Comparison of ENCODE assay signal across 22 cellular contexts in the genomic region with DNA sequence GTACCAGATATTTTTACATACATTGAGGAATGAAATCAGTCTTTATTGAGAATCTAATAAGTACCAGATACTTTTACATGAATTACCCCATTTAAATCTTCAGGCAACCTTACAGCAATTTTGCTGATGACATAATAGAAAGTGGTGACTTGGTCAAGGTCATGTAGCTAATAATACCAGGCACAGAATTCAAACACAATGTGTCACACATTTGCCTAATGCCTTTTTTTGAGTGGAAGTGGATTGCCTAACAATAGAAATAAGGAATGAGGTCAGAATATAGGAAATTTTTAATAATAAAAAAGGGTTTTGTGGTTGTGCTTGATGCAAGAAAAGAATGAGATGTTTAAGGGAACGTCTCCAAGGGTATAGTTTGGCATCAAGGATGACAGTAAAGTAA.
DNase-seq lines count a peak whose midpoint lies in the region; ATAC-seq, FAIRE-seq and TF ChIP-seq lines count a peak whose summit lies in the region.
"Had no signal": no experiment of that assay in that cellular context is flagged by ENCODE, and none has a peak within 500 bp of the region (broad histone marks: within the 10 kb centered on the region; RNA-seq: fewer than 3 reads in every experiment).

No MANE protein-coding gene starts in this region.

- no peak overlapping the region for H3K4me3 ChIP-seq in GM23248
- no peak overlapping the region for H3K4me3 ChIP-seq in astrocyte (ENCODE audit: insufficient read depth, low read depth, low read length)
- H3K4me3 ChIP-seq in fibroblast of the aortic adventitia (ENCODE audit: low read depth, low read length), result no peak overlapping the region
- H3K4me3 ChIP-seq in small intestine (ENCODE audit: low read depth in 1 of 2, low read length in 2 of 2), result no peak overlapping the region
- H3K4me3 ChIP-seq: esophagus muscularis mucosa, heart left ventricle, pancreas, suprapubic skin had no signal

- no peak overlapping the region for H3K27ac Mint-ChIP-seq in astrocyte (ENCODE audit: unreplicated experiment)
- no peak overlapping the region for H3K27ac Mint-ChIP-seq in activated naive CD8-positive, alpha-beta T cell treated with anti-CD3 and anti-CD28 coated beads, Interleukin-2, amount 50 U/mL, for 24 hours
- H3K27ac Mint-ChIP-seq: activated naive CD4-positive, alpha-beta T cell treated with anti-CD3 and anti-CD28 coated beads, Interleukin-2, amount 50 U/mL, for 24 hours; CD8-positive, alpha-beta memory T cell; nephron; stimulated activated effector memory CD8-positive, alpha-beta T cell treated with anti-CD3 and anti-CD28 coated beads, Interleukin-12 subunit alpha, Interleukin-12 subunit beta, amount 100 ng/mL, for 72 hours had no signal

- in situ Hi-C loops in GM23248 (cut with MboI), result no loop called here

- ATAC-seq in activated naive CD8-positive, alpha-beta T cell treated with anti-CD3 and anti-CD28 coated beads, Interleukin-2, amount 50 U/mL, for 24 hours, result no peak
- ATAC-seq: heart left ventricle; left ventricle myocardium superior; pancreas; sciatic nerve; stimulated activated effector memory CD8-positive, alpha-beta T cell treated with anti-CD3 and anti-CD28 coated beads, Interleukin-12 subunit alpha, Interleukin-12 subunit beta, amount 100 ng/mL, for 72 hours had no signal

- peaks cover 4% of the 10 kb centered on the region for H3K27me3 Mint-ChIP-seq in astrocyte (ENCODE audit: low read depth, unreplicated experiment)
- peaks cover 6% of the 10 kb centered on the region for H3K27me3 Mint-ChIP-seq in activated naive CD8-positive, alpha-beta T cell treated with anti-CD3 and anti-CD28 coated beads, Interleukin-2, amount 50 U/mL, for 24 hours
- H3K27me3 Mint-ChIP-seq: activated naive CD4-positive, alpha-beta T cell treated with anti-CD3 and anti-CD28 coated beads, Interleukin-2, amount 50 U/mL, for 24 hours; CD8-positive, alpha-beta memory T cell had no signal

- no peak overlapping the region for H2AFZ ChIP-seq in GM23248
- H2AFZ ChIP-seq in astrocyte (ENCODE audit: low read depth, low read length), result no peak overlapping the region

- peak; percentile 90 for DNase-seq in GM23248
- peak; percentile 65 for DNase-seq in astrocyte (ENCODE audit: low read depth)
- peak; percentile 66 for DNase-seq in fibroblast of the aortic adventitia (ENCODE audit: low read depth)
- no peak for DNase-seq in urothelium cell line (ENCODE audit: low spot score)
- DNase-seq in activated naive CD8-positive, alpha-beta T cell treated with anti-CD3 and anti-CD28 coated beads, Interleukin-2, amount 50 U/mL, for 24 hours, result no peak
- DNase-seq in small intestine, result no peak
- DNase-seq in NCI-H2227 treated with DMSO at 0.1 percent for 48 hours (lab: John Stamatoyannopoulos, UW), result no peak
- DNase-seq: activated CD4-positive, alpha-beta T cell treated with anti-CD3 and anti-CD28 coated beads for 4 hours; CD8-positive, alpha-beta memory T cell; effector memory CD4-positive, alpha-beta T cell; heart left ventricle; left ventricle myocardium superior; midbrain; NCI-H1694 treated with DMSO at 0.1 percent for 48 hours; NCI-H82; pancreas had no signal

- H3K36me3 Mint-ChIP-seq in astrocyte (ENCODE audit: low read depth, unreplicated experiment), result no peaks in the 10 kb centered on the region
- H3K36me3 Mint-ChIP-seq in activated naive CD8-positive, alpha-beta T cell treated with anti-CD3 and anti-CD28 coated beads, Interleukin-2, amount 50 U/mL, for 24 hours (ENCODE audit: low read depth), result no peaks in the 10 kb centered on the region
- H3K36me3 Mint-ChIP-seq: activated naive CD4-positive, alpha-beta T cell treated with anti-CD3 and anti-CD28 coated beads, Interleukin-2, amount 50 U/mL, for 24 hours; CD8-positive, alpha-beta memory T cell; stimulated activated effector memory CD8-positive, alpha-beta T cell treated with anti-CD3 and anti-CD28 coated beads, Interleukin-12 subunit alpha, Interleukin-12 subunit beta, amount 100 ng/mL, for 72 hours had no signal

- 8 to 17% methylated on average over 1 of the region's 1 CpG for WGBS in GM23248 (ENCODE audit: low coverage in 1 of 2, low lambda C conversion rate in 2 of 2, missing lambda C conversion rate in 2 of 2), 2 experiments
- WGBS in small intestine, 3 donors, result 50 to 70% (median 61%) methylated on average over 1 of the region's 1 CpG

- H3K4me1 ChIP-seq in GM23248 (ENCODE audit: insufficient read depth), result peaks cover 45% of the 10 kb centered on the region
- peaks cover 16% of the 10 kb centered on the region for H3K4me1 ChIP-seq in astrocyte (ENCODE audit: insufficient read depth, low read length)
- no peaks in the 10 kb centered on the region for H3K4me1 ChIP-seq in small intestine (ENCODE audit: control insufficient read depth in 2 of 2, insufficient read depth in 1 of 2, low read depth in 1 of 2, low read length in 1 of 2)
- H3K4me1 ChIP-seq: pancreas had no signal

- H3K9me3 ChIP-seq in GM23248 (ENCODE audit: low read depth) (no peaks in the 10 kb centered on the region), astrocyte (ENCODE audit: insufficient read depth, low read depth, low read length) (no peaks in the 10 kb centered on the region), small intestine (ENCODE audit: control insufficient read depth, low read depth) (no peaks in the 10 kb centered on the region)
- H3K9me3 ChIP-seq: esophagus muscularis mucosa, pancreas, suprapubic skin had no signal

- H3K4me2 ChIP-seq in GM23248 (ENCODE audit: unreplicated experiment), result peak overlapping the region; percentile 2
- no peak overlapping the region for H3K4me2 ChIP-seq in astrocyte (ENCODE audit: low read length)

- FAIRE-seq in astrocyte (lab: Jason Lieb, UNC) (no peak), urothelium cell line (lab: Jason Lieb, UNC) (peak; percentile 30), small intestine (lab: Jason Lieb, UNC) (no peak)
- FAIRE-seq: pancreas had no signal

- H3K79me2 ChIP-seq in GM23248 (ENCODE audit: insufficient read depth) (no peaks in the 10 kb centered on the region), astrocyte (ENCODE audit: insufficient read depth, low read length) (no peaks in the 10 kb centered on the region)

- H3F3A ChIP-seq in GM23248 (ENCODE audit: insufficient read depth), result peaks cover 27% of the 10 kb centered on the region

- peaks cover 27% of the 10 kb centered on the region for H3K4me1 Mint-ChIP-seq in astrocyte (ENCODE audit: low read depth, unreplicated experiment)
- peaks cover 3% of the 10 kb centered on the region for H3K4me1 Mint-ChIP-seq in activated naive CD8-positive, alpha-beta T cell treated with anti-CD3 and anti-CD28 coated beads, Interleukin-2, amount 50 U/mL, for 24 hours
- H3K4me1 Mint-ChIP-seq: activated naive CD4-positive, alpha-beta T cell treated with anti-CD3 and anti-CD28 coated beads, Interleukin-2, amount 50 U/mL, for 24 hours; CD8-positive, alpha-beta memory T cell; stimulated activated effector memory CD8-positive, alpha-beta T cell treated with anti-CD3 and anti-CD28 coated beads, Interleukin-12 subunit alpha, Interleukin-12 subunit beta, amount 100 ng/mL, for 72 hours had no signal

- TF ChIP-seq CTCF in astrocyte (IDR thresholded peaks at IDR 0.05; ENCODE audit: insufficient read depth, low read depth, low read length), result no peak
- TF ChIP-seq CTCF in fibroblast of the aortic adventitia (IDR thresholded peaks at IDR 0.05; ENCODE audit: insufficient read depth, low read length), result no peak

- H3K27ac ChIP-seq in GM23248 (peak overlapping the region; percentile 90), astrocyte (ENCODE audit: low read depth, low read length) (no peak overlapping the region), small intestine (ENCODE audit: low read depth in 1 of 2, low read length in 1 of 2) (no peak overlapping the region)
- H3K27ac ChIP-seq: esophagus muscularis mucosa, heart left ventricle, pancreas, suprapubic skin had no signal

- H4K20me1 ChIP-seq in GM23248 (ENCODE audit: insufficient read depth) (no peaks in the 10 kb centered on the region), astrocyte (ENCODE audit: insufficient read depth, low read length) (no peaks in the 10 kb centered on the region)

- H3K27me3 ChIP-seq in GM23248 (replicated peaks; ENCODE audit: insufficient read depth), result no peaks in the 10 kb centered on the region
- H3K27me3 ChIP-seq in astrocyte (ENCODE audit: insufficient read depth, low read length), result no peaks in the 10 kb centered on the region
- H3K27me3 ChIP-seq in small intestine (ENCODE audit: control insufficient read depth in 2 of 2, insufficient read depth in 2 of 2, low read length in 2 of 2), result no peaks in the 10 kb centered on the region
- H3K27me3 ChIP-seq: esophagus muscularis mucosa, heart left ventricle, pancreas, suprapubic skin had no signal

- H3K9me3 Mint-ChIP-seq in astrocyte (ENCODE audit: unreplicated experiment), result peaks cover 3% of the 10 kb centered on the region
- no peaks in the 10 kb centered on the region for H3K9me3 Mint-ChIP-seq in activated naive CD8-positive, alpha-beta T cell treated with anti-CD3 and anti-CD28 coated beads, Interleukin-2, amount 50 U/mL, for 24 hours

- H3K4me3 Mint-ChIP-seq in astrocyte (ENCODE audit: unreplicated experiment), result no peak overlapping the region
- no peak overlapping the region for H3K4me3 Mint-ChIP-seq in activated naive CD8-positive, alpha-beta T cell treated with anti-CD3 and anti-CD28 coated beads, Interleukin-2, amount 50 U/mL, for 24 hours
- H3K4me3 Mint-ChIP-seq: activated naive CD4-positive, alpha-beta T cell treated with anti-CD3 and anti-CD28 coated beads, Interleukin-2, amount 50 U/mL, for 24 hours; CD8-positive, alpha-beta memory T cell; nephron; stimulated activated effector memory CD8-positive, alpha-beta T cell treated with anti-CD3 and anti-CD28 coated beads, Interleukin-12 subunit alpha, Interleukin-12 subunit beta, amount 100 ng/mL, for 72 hours had no signal

- no peaks in the 10 kb centered on the region for H3K36me3 ChIP-seq in GM23248 (ENCODE audit: low read depth)
- H3K36me3 ChIP-seq in astrocyte (ENCODE audit: insufficient read depth, low read length), result no peaks in the 10 kb centered on the region
- H3K36me3 ChIP-seq in small intestine (ENCODE audit: control insufficient read depth in 2 of 2, insufficient read depth in 2 of 2, low read length in 2 of 2), result no peaks in the 10 kb centered on the region
- H3K36me3 ChIP-seq: esophagus muscularis mucosa, heart left ventricle, pancreas, suprapubic skin had no signal

- H3K9me2 ChIP-seq in GM23248 (ENCODE audit: insufficient read depth), result no peaks in the 10 kb centered on the region

- H3K9ac ChIP-seq in GM23248 (0 out of 2 replicates have a peak overlapping the region, but pooled peaks have one; percentile 47), astrocyte (ENCODE audit: low read length) (no peak overlapping the region)

Comparison
In these comparisons a context has a peak if more than half of its experiments do, and no peak if none do; other contexts are left out.
1. DNase-seq: peak in GM23248 (single experiment), astrocyte (single experiment) and fibroblast of the aortic adventitia (single experiment); none in urothelium cell line (single experiment), activated naive CD8-positive, alpha-beta T cell treated with anti-CD3 and anti-CD28 coated beads, Interleukin-2, amount 50 U/mL, for 24 hours (single experiment), small intestine (single experiment) and NCI-H2227 treated with DMSO at 0.1 percent for 48 hours (single experiment).